Comparison of ENCODE assay signal across 30 cellular contexts in genomic region chr12:5015711-5016492, GRCh38. TPM values are rescaled to one million over a fixed set of nuclear protein-coding genes. Genes with fewer than 3 reads are reported as not detected.
A peak's percentile ranks its signal among the peaks of the same experiment; 100 is the strongest.
DNase-seq lines count a peak whose midpoint lies in the region; ATAC-seq and TF ChIP-seq lines count a peak whose summit lies in the region.
"Had no signal": no experiment of that assay in that cellular context is flagged by ENCODE, and none has a peak within 500 bp of the region (broad histone marks: within the 10 kb centered on the region; RNA-seq: fewer than 3 reads in every experiment).

No MANE protein-coding gene starts in this region.

- no peaks in the 10 kb centered on the region for H3K9me3 Mint-ChIP-seq in activated naive CD4-positive, alpha-beta T cell treated with anti-CD3 and anti-CD28 coated beads, Interleukin-2, amount 50 U/mL, for 72 hours
- no peaks in the 10 kb centered on the region for H3K9me3 Mint-ChIP-seq in activated naive CD4-positive, alpha-beta T cell treated with anti-CD3 and anti-CD28 coated beads for 36 hours
- no peaks in the 10 kb centered on the region for H3K9me3 Mint-ChIP-seq in memory B cell
- H3K9me3 Mint-ChIP-seq: CD8-positive, alpha-beta T cell; GM23338; H9 had no signal

- no peak overlapping the region for H3K4me2 ChIP-seq in MM.1S (ENCODE audit: low read depth, low read length)
- H3K4me2 ChIP-seq: A549, GM23338 had no signal

- no peaks in the 10 kb centered on the region for H3K9me3 ChIP-seq in MM.1S (replicated peaks; ENCODE audit: insufficient read depth, low read length)
- H3K9me3 ChIP-seq: A549, Caco-2 had no signal

- no peaks in the 10 kb centered on the region for H3K4me1 ChIP-seq in MM.1S (ENCODE audit: low read length)
- H3K4me1 ChIP-seq: A549, Caco-2 had no signal

- no peaks in the 10 kb centered on the region for H3F3A ChIP-seq in MM.1S (ENCODE audit: insufficient read depth, low read length)

- in situ Hi-C loops in GM13977 (cut with MboI; ENCODE audit: low pct_unique_long_range_greater_than_20kb, low sequenced_read_pairs, unreplicated experiment) = no loop called here

- H2AFZ ChIP-seq in MM.1S (ENCODE audit: low read length) = no peak overlapping the region
- H2AFZ ChIP-seq: GM23338 had no signal

- CTCF ChIA-PET in activated naive CD4-positive, alpha-beta T cell treated with anti-CD3 and anti-CD28 coated beads for 36 hours (lab: Charles Lee) = no interaction called here

- no peaks in the 10 kb centered on the region for H3K9me2 ChIP-seq in MM.1S (replicated peaks; ENCODE audit: insufficient read depth, low read length)

- no peak for DNase-seq in activated naive CD4-positive, alpha-beta T cell treated with anti-CD3 and anti-CD28 coated beads, Interleukin-2, amount 50 U/mL, for 72 hours (ENCODE audit: low spot score in 2 of 2)
- DNase-seq in activated naive CD4-positive, alpha-beta T cell treated with anti-CD3 and anti-CD28 coated beads for 36 hours = no peak
- DNase-seq in memory B cell (ENCODE audit: low spot score in 2 of 2) (no peak), GM13977 (ENCODE audit: low spot score) (no peak), MM.1S (no peak), glomerular visceral epithelial cell (ENCODE audit: extremely low spot score) (no peak)
- no peak for DNase-seq in stimulated activated naive CD8-positive, alpha-beta T cell treated with anti-CD3 and anti-CD28 coated beads, Interleukin-15, Interleukin-2, amounts not matched to agents 100 U/mL and 50 U/mL, for 24 hours
- DNase-seq: C1 segment of cervical spinal cord; Caco-2; CD8-positive, alpha-beta T cell; DMS 273 treated with DMSO at 0.1 percent for 48 hours; DMS79; EL; GDM1; H9; KBM-7; NCI-H1048; NCI-H1417; NCI-H1694; NCI-H2029 treated with DMSO at 0.1 percent for 48 hours; NCI-H446 treated with DMSO at 0.1 percent for 48 hours; NCI-H526; NCI-H82; NK-92 treated with Interleukin-12 subunit alpha and Interleukin-12 subunit beta, amount 100 ng/mL, for 24 hours; SHP77 had no signal

- H3K27me3 ChIP-seq in MM.1S (replicated peaks; ENCODE audit: insufficient read depth, low read length) = no peaks in the 10 kb centered on the region

- H4K20me1 ChIP-seq in MM.1S (ENCODE audit: insufficient read depth, low read length) = no peaks in the 10 kb centered on the region

- no peak overlapping the region for H3K4me3 ChIP-seq in MM.1S (ENCODE audit: low read length)
- H3K4me3 ChIP-seq: A549, GM23338 had no signal

- intact Hi-C loops in activated naive CD4-positive, alpha-beta T cell treated with anti-CD3 and anti-CD28 coated beads for 36 hours (cut with micrococcal nuclease) = no loop called here

- H3K27me3 Mint-ChIP-seq in activated naive CD4-positive, alpha-beta T cell treated with anti-CD3 and anti-CD28 coated beads for 36 hours (ENCODE audit: low read depth) = no peaks in the 10 kb centered on the region
- H3K27me3 Mint-ChIP-seq in memory B cell = peaks cover 14% of the 10 kb centered on the region

- TF ChIP-seq CTCF in GM13977 (IDR thresholded peaks at IDR 0.05; ENCODE audit: extremely low read depth, insufficient read depth, missing control alignments) = no peak
- TF ChIP-seq CTCF in MM.1S (IDR thresholded peaks at IDR 0.05; ENCODE audit: low read length) = no peak

- H3K36me3 Mint-ChIP-seq in activated naive CD4-positive, alpha-beta T cell treated with anti-CD3 and anti-CD28 coated beads, Interleukin-2, amount 50 U/mL, for 72 hours = no peaks in the 10 kb centered on the region
- no peaks in the 10 kb centered on the region for H3K36me3 Mint-ChIP-seq in activated naive CD4-positive, alpha-beta T cell treated with anti-CD3 and anti-CD28 coated beads for 36 hours (ENCODE audit: low read depth)
- no peaks in the 10 kb centered on the region for H3K36me3 Mint-ChIP-seq in memory B cell
- H3K36me3 Mint-ChIP-seq: CD8-positive, alpha-beta T cell had no signal

- no peaks in the 10 kb centered on the region for H3K36me3 ChIP-seq in MM.1S (replicated peaks; ENCODE audit: insufficient read depth, low read length)

- peak; percentile 39 to 55 for ATAC-seq in activated naive CD4-positive, alpha-beta T cell treated with anti-CD3 and anti-CD28 coated beads, Interleukin-2, amount 50 U/mL, for 72 hours
- ATAC-seq in HG02678 (IDR thresholded peaks at IDR 0.05; ENCODE audit: unreplicated experiment) (peak; percentile 49), memory B cell (ENCODE audit: low read depth) (peak; percentile 48)
- ATAC-seq in stimulated activated naive CD8-positive, alpha-beta T cell treated with anti-CD3 and anti-CD28 coated beads, Interleukin-15, Interleukin-2, amounts not matched to agents 100 U/mL and 50 U/mL, for 24 hours = peak; percentile 35
- ATAC-seq: A549; CD8-positive, alpha-beta T cell; GM23338 had no signal

- H3K27ac Mint-ChIP-seq in activated naive CD4-positive, alpha-beta T cell treated with anti-CD3 and anti-CD28 coated beads, Interleukin-2, amount 50 U/mL, for 72 hours = no peak overlapping the region
- H3K27ac Mint-ChIP-seq in activated naive CD4-positive, alpha-beta T cell treated with anti-CD3 and anti-CD28 coated beads for 36 hours = no peak overlapping the region
- no peak overlapping the region for H3K27ac Mint-ChIP-seq in memory B cell
- H3K27ac Mint-ChIP-seq: CD8-positive, alpha-beta T cell; GM23338; H9 had no signal

- H3K27ac ChIP-seq in MM.1S (ENCODE audit: low read length) = no peak overlapping the region
- H3K27ac ChIP-seq: A549, RWPE1 had no signal

- H3K4me3 Mint-ChIP-seq in activated naive CD4-positive, alpha-beta T cell treated with anti-CD3 and anti-CD28 coated beads for 36 hours = no peak overlapping the region
- H3K4me3 Mint-ChIP-seq in memory B cell = no peak overlapping the region
- H3K4me3 Mint-ChIP-seq: CD8-positive, alpha-beta T cell; GM23338; H9 had no signal

- no peaks in the 10 kb centered on the region for H3K4me1 Mint-ChIP-seq in activated naive CD4-positive, alpha-beta T cell treated with anti-CD3 and anti-CD28 coated beads for 36 hours (ENCODE audit: low read depth)
- no peaks in the 10 kb centered on the region for H3K4me1 Mint-ChIP-seq in memory B cell

- H3K79me2 ChIP-seq in MM.1S (ENCODE audit: low read length) = no peaks in the 10 kb centered on the region

- H3K9ac ChIP-seq in MM.1S (ENCODE audit: low read length) = no peak overlapping the region

RNA-seq across cellular contexts. Expression of gene KCNA5, which starts 27.8 kb away (rescaled TPM):
- not detected for total RNA-seq in activated naive CD4-positive, alpha-beta T cell treated with anti-CD3 and anti-CD28 coated beads, Interleukin-2, amount 50 U/mL, for 72 hours
- not detected for total RNA-seq in activated naive CD4-positive, alpha-beta T cell treated with anti-CD3 and anti-CD28 coated beads for 36 hours
- total RNA-seq: Caco-2; CD8-positive, alpha-beta T cell; SK-MEL-5 had no signal
